In genomic region chr14:92646952-92647461, GRCh38 we compare ENCODE assay signal across 8 cellular contexts.
DNase-seq lines count a peak whose midpoint lies in the region; ATAC-seq and TF ChIP-seq lines count a peak whose summit lies in the region.

No MANE protein-coding gene starts in this region.

- H3K4me1 ChIP-seq in gastroesophageal sphincter (peaks cover 0 to 66% (median 18%) of the 10 kb centered on the region in 3 donors), stomach smooth muscle (ENCODE audit: control insufficient read depth, insufficient read depth, low read length) (peaks cover 47% of the 10 kb centered on the region), neuronal stem cell (ENCODE audit: control insufficient read depth in 2 of 2, insufficient read depth in 1 of 2, low read depth in 1 of 2, low read length in 2 of 2) (peaks cover 0 to 5% of the 10 kb centered on the region in 2 donors)

- no peak overlapping the region for H2AFZ ChIP-seq in neuronal stem cell (ENCODE audit: low read length)

- ATAC-seq in activated B cell treated with CpG ODN at 0.5 μM for 24 hours (ENCODE audit: low read depth) (no peak), gastroesophageal sphincter (peak; percentile 70)

- H2BK120ac ChIP-seq in neuronal stem cell (ENCODE audit: low read depth, low read length), result no peak overlapping the region

- no peak for TF ChIP-seq POLR2A in gastroesophageal sphincter (IDR thresholded peaks at IDR 0.05)

- no peak overlapping the region for H3K23ac ChIP-seq in neuronal stem cell (ENCODE audit: low read depth, low read length, poor library complexity)

- no peak overlapping the region for H2AK5ac ChIP-seq in neuronal stem cell (ENCODE audit: low read depth, low read length)

- CTCF ChIA-PET in activated B cell treated with CpG ODN at 0.5 μM for 24 hours (lab: Charles Lee), result interaction anchor here (1.0 kb wide), 1 partner anchor 50 kb away, joined by 3 read pairs; no protein-coding TSS in a partner anchor

- H2BK12ac ChIP-seq in neuronal stem cell (ENCODE audit: low read length), result no peak overlapping the region

- H3K79me1 ChIP-seq in neuronal stem cell (ENCODE audit: low read depth, low read length), result no peaks in the 10 kb centered on the region

- peak overlapping the region; percentile 49 for H3K4me3 Mint-ChIP-seq in T-helper 1 cell treated with Interleukin-12 subunit alpha and Interleukin-12 subunit beta and Interleukin-4 antibody, amounts not matched to agents 30 μg/mL and 1 μg/mL, for 36 hours
- no peak overlapping the region for H3K4me3 Mint-ChIP-seq in activated B cell treated with CpG ODN at 0.5 μM for 24 hours

- H3K14ac ChIP-seq in neuronal stem cell (ENCODE audit: low read length), result no peak overlapping the region

- H3K27ac ChIP-seq in gastroesophageal sphincter (peak overlapping the region; percentile 86 to 95 (median 90)), stomach smooth muscle (ENCODE audit: low read length) (peak overlapping the region; percentile 99), neuronal stem cell (replicated peaks; ENCODE audit: low read length) (no peak overlapping the region)

- H3K9ac ChIP-seq in stomach smooth muscle (ENCODE audit: low read length in 2 of 2), result peak overlapping the region; percentile 47 to 80
- no peak overlapping the region for H3K9ac ChIP-seq in neuronal stem cell (ENCODE audit: low read depth, low read length, poor library complexity)

- H3K18ac ChIP-seq in neuronal stem cell (ENCODE audit: low read length), result no peak overlapping the region

- H3K27me3 Mint-ChIP-seq in T-helper 1 cell treated with Interleukin-12 subunit alpha and Interleukin-12 subunit beta and Interleukin-4 antibody, amounts not matched to agents 30 μg/mL and 1 μg/mL, for 36 hours (ENCODE audit: low read depth), result no peaks in the 10 kb centered on the region
- H3K27me3 Mint-ChIP-seq in activated B cell treated with CpG ODN at 0.5 μM for 24 hours, result no peaks in the 10 kb centered on the region

- peak overlapping the region; percentile 72 for H3K27ac Mint-ChIP-seq in T-helper 1 cell treated with Interleukin-12 subunit alpha and Interleukin-12 subunit beta and Interleukin-4 antibody, amounts not matched to agents 30 μg/mL and 1 μg/mL, for 36 hours
- peak overlapping the region; percentile 46 for H3K27ac Mint-ChIP-seq in activated B cell treated with CpG ODN at 0.5 μM for 24 hours

- H3K27me3 ChIP-seq in gastroesophageal sphincter (no peaks in the 10 kb centered on the region), stomach smooth muscle (ENCODE audit: control insufficient read depth in 1 of 2, insufficient read depth in 2 of 2, low read length in 2 of 2) (no peaks in the 10 kb centered on the region), neuronal stem cell (ENCODE audit: control insufficient read depth in 3 of 3, insufficient read depth in 3 of 3, low read depth in 1 of 3, low read length in 3 of 3) (no peaks in the 10 kb centered on the region)

- H3K4ac ChIP-seq in neuronal stem cell (ENCODE audit: low read length), result no peak overlapping the region

- H3K36me3 Mint-ChIP-seq in T-helper 1 cell treated with Interleukin-12 subunit alpha and Interleukin-12 subunit beta and Interleukin-4 antibody, amounts not matched to agents 30 μg/mL and 1 μg/mL, for 36 hours (ENCODE audit: low read depth), result peaks cover 17% of the 10 kb centered on the region
- H3K36me3 Mint-ChIP-seq in activated B cell treated with CpG ODN at 0.5 μM for 24 hours (ENCODE audit: low read depth), result peaks cover 29% of the 10 kb centered on the region

- 31 to 42% methylated on average over 8 of the region's 8 CpGs for whole genome bisulfite sequencing in gastroesophageal sphincter (ENCODE audit: low coverage in 1 of 2), 2 donors
- no CpG with 5 or more reads among the region's 8 CpGs for WGBS in neuronal stem cell (ENCODE audit: extremely low coverage in 2 of 2, insufficient read length in 2 of 2, insufficient replicate concordance in 1 of 2), 2 donors

- intact Hi-C loops in activated B cell treated with CpG ODN at 0.5 μM for 24 hours (cut with micrococcal nuclease), result no loop called here

- POLR2A ChIA-PET in activated B cell treated with CpG ODN at 0.5 μM for 24 hours (lab: Charles Lee), result interaction anchor here (1.1 kb wide), 1 partner anchor 9 kb away, joined by 3 read pairs; no protein-coding TSS in a partner anchor

- no peak overlapping the region for H2BK5ac ChIP-seq in neuronal stem cell (ENCODE audit: low read length)

- peaks cover 0 to 10% (median 0%) of the 10 kb centered on the region in 3 donors for H3K9me3 ChIP-seq in gastroesophageal sphincter
- H3K9me3 ChIP-seq in stomach smooth muscle (ENCODE audit: control insufficient read depth in 2 of 2, low read length in 2 of 2), result peaks cover 0 to 9% of the 10 kb centered on the region in 2 donors
- peaks cover 0 to 12% of the 10 kb centered on the region in 2 donors for H3K9me3 ChIP-seq in neuronal stem cell (replicated peaks in 1 of 2; ENCODE audit: control insufficient read depth in 2 of 2, insufficient read depth in 1 of 2, low read depth in 1 of 2, low read length in 2 of 2)

- H3K4me3 ChIP-seq in gastroesophageal sphincter (no peak overlapping the region), stomach smooth muscle (ENCODE audit: low read length in 2 of 2) (no peak overlapping the region), neuronal stem cell (ENCODE audit: low read length in 2 of 2) (no peak overlapping the region)

- H3K36me3 ChIP-seq in gastroesophageal sphincter (peaks cover 0 to 37% of the 10 kb centered on the region in 2 donors), stomach smooth muscle (ENCODE audit: control insufficient read depth in 2 of 2, insufficient read depth in 2 of 2, low read length in 2 of 2) (peaks cover 0 to 12% of the 10 kb centered on the region in 2 donors), neuronal stem cell (replicated peaks in 1 of 2; ENCODE audit: control insufficient read depth in 2 of 2, insufficient read depth in 2 of 2, low read length in 2 of 2) (no peaks in the 10 kb centered on the region)

- no peak for TF ChIP-seq EP300 in gastroesophageal sphincter (IDR thresholded peaks at IDR 0.05)

- peaks cover 51% of the 10 kb centered on the region for H3K4me1 Mint-ChIP-seq in T-helper 1 cell treated with Interleukin-12 subunit alpha and Interleukin-12 subunit beta and Interleukin-4 antibody, amounts not matched to agents 30 μg/mL and 1 μg/mL, for 36 hours (ENCODE audit: low read depth)
- H3K4me1 Mint-ChIP-seq in activated B cell treated with CpG ODN at 0.5 μM for 24 hours, result peaks cover 54% of the 10 kb centered on the region

- TF ChIP-seq CTCF in activated B cell treated with CpG ODN at 0.5 μM for 24 hours (IDR thresholded peaks at IDR 0.05) (no peak), gastroesophageal sphincter (IDR thresholded peaks at IDR 0.05) (no peak)

- H3K4me2 ChIP-seq in neuronal stem cell (ENCODE audit: insufficient read depth, low read length, poor library complexity, severe bottlenecking), result no peak overlapping the region

- no peak overlapping the region for H4K8ac ChIP-seq in neuronal stem cell (ENCODE audit: low read depth, low read length)

- DNase-seq in T-helper 1 cell, result no peak
- no peak for DNase-seq in activated B cell treated with CpG ODN at 0.5 μM for 24 hours
- no peak for DNase-seq in neuronal stem cell (ENCODE audit: low spot score)
- no peak for DNase-seq in NCI-H128 (lab: John Stamatoyannopoulos, UW; ENCODE audit: unreplicated experiment)
- no peak for DNase-seq in retina

- no peak overlapping the region for H4K91ac ChIP-seq in neuronal stem cell (ENCODE audit: low read depth, low read length, poor library complexity)

- H3K9me3 Mint-ChIP-seq in T-helper 1 cell treated with Interleukin-12 subunit alpha and Interleukin-12 subunit beta and Interleukin-4 antibody, amounts not matched to agents 30 μg/mL and 1 μg/mL, for 36 hours, result peaks cover 16% of the 10 kb centered on the region
- no peaks in the 10 kb centered on the region for H3K9me3 Mint-ChIP-seq in activated B cell treated with CpG ODN at 0.5 μM for 24 hours

- H2BK15ac ChIP-seq in neuronal stem cell (ENCODE audit: low read length), result no peak overlapping the region
